10 cellular contexts compared by ENCODE assay signal in the genomic region with DNA sequence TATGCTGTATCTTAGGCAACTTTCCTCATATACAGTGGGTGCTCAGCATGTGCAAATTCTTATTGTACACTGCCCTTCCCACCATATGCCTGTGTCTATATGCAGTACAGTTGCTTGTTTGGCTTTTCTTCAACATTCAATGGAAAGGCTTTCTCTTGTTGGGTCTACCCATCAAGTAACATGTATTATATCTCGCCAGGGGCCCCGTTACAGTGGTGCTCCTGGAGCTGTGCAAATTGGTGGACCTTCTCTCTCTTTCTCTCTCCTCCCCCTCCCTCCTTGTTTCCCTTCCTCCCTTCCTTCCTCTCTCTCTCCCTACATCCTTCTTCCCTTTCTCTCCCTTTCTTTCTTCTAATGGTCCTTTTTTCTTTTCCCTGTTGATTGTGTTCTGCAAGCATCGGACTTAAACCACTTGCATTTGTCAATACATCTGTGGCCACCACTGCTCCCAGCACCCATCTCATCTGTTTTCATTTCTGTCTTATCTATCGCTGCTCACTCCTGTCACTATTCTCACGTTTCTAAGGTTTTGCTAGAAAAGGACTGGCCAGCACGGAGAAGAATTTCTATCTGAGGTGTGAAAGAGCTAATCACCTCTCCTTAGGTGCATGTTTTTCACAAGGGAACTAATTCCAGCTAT. TPM values are rescaled to one million over a fixed set of nuclear protein-coding genes. Genes with fewer than 3 reads are reported as not detected.
A peak's percentile ranks its signal among the peaks of the same experiment; 100 is the strongest.
DNase-seq lines count a peak whose midpoint lies in the region; TF ChIP-seq lines count a peak whose summit lies in the region.
"Had no signal": no experiment of that assay in that cellular context is flagged by ENCODE, and none has a peak within 500 bp of the region (broad histone marks: within the 10 kb centered on the region; RNA-seq: fewer than 3 reads in every experiment).

No MANE protein-coding gene starts in this region.

- peaks cover 57% of the 10 kb centered on the region for H3K79me2 ChIP-seq in OCI-LY3 (ENCODE audit: low read length)

- no peak for TF ChIP-seq POLR2A in stomach (IDR thresholded peaks at IDR 0.05)

- 68 to 81% (median 74%) methylated on average over 6 of the region's 6 CpGs for WGBS in stomach, 5 donors

- H3K4me3 ChIP-seq in OCI-LY3 (ENCODE audit: low read length) = no peak overlapping the region
- no peak overlapping the region for H3K4me3 ChIP-seq in stomach
- no peak overlapping the region for H3K4me3 ChIP-seq in dorsolateral prefrontal cortex

- no peak for TF ChIP-seq EP300 in stomach (IDR thresholded peaks at IDR 0.05)

- H2AFZ ChIP-seq in OCI-LY3 (ENCODE audit: low read depth, low read length) = no peak overlapping the region

- H3K4me1 Mint-ChIP-seq in activated T-cell treated with anti-CD3 and anti-CD28 coated beads, Interleukin-2, amount 50 U/mL, for 24 hours (ENCODE audit: low read depth) = peaks cover 96% of the 10 kb centered on the region
- peaks cover 49% of the 10 kb centered on the region for H3K4me1 Mint-ChIP-seq in endothelial cell (ENCODE audit: unreplicated experiment)

- no peak for TF ChIP-seq CTCF in OCI-LY3 (IDR thresholded peaks at IDR 0.05; ENCODE audit: low read depth, low read length)
- TF ChIP-seq CTCF in endothelial cell (IDR thresholded peaks at IDR 0.05; ENCODE audit: unreplicated experiment) = no peak
- TF ChIP-seq CTCF in stomach (IDR thresholded peaks at IDR 0.05) = no peak
- TF ChIP-seq CTCF in dorsolateral prefrontal cortex (IDR thresholded peaks at IDR 0.05 in 54 of 56, conservative IDR thresholded peaks at IDR 0.05 in 2 of 56; ENCODE audit: low read depth in 1 of 56, partially characterized antibody in 56 of 56) = no peak

- peaks cover 76% of the 10 kb centered on the region for H3K36me3 Mint-ChIP-seq in activated T-cell treated with anti-CD3 and anti-CD28 coated beads, Interleukin-2, amount 50 U/mL, for 24 hours (ENCODE audit: low read depth)
- H3K36me3 Mint-ChIP-seq in endothelial cell (ENCODE audit: low read depth, unreplicated experiment) = peaks cover 38% of the 10 kb centered on the region

- H3K9ac ChIP-seq in OCI-LY3 (ENCODE audit: low read length) = no peak overlapping the region

- H3K4me1 ChIP-seq in OCI-LY3 (ENCODE audit: low read length) (peaks cover 82% of the 10 kb centered on the region), stomach (peaks cover 39 to 100% (median 67%) of the 10 kb centered on the region in 4 donors)

- H3K9me3 Mint-ChIP-seq in activated T-cell treated with anti-CD3 and anti-CD28 coated beads, Interleukin-2, amount 50 U/mL, for 24 hours = no peaks in the 10 kb centered on the region
- H3K9me3 Mint-ChIP-seq in endothelial cell (ENCODE audit: unreplicated experiment) = no peaks in the 10 kb centered on the region

- no peaks in the 10 kb centered on the region for H4K20me1 ChIP-seq in OCI-LY3 (ENCODE audit: insufficient read depth, low read length)

- peak overlapping the region; percentile 96 for H3K27ac Mint-ChIP-seq in activated T-cell treated with anti-CD3 and anti-CD28 coated beads, Interleukin-2, amount 50 U/mL, for 24 hours
- peak overlapping the region; percentile 46 for H3K27ac Mint-ChIP-seq in endothelial cell (ENCODE audit: unreplicated experiment)

- H3K27ac ChIP-seq in OCI-LY3 (ENCODE audit: low read length) = no peak overlapping the region
- peak overlapping the region in 4 of 5 donors; percentile 1 to 73 (median 47) for H3K27ac ChIP-seq in stomach
- H3K27ac ChIP-seq in dorsolateral prefrontal cortex = peak overlapping the region in 4 of 59 donors; percentile 13 to 66 (median 41)

- H3K4me3 Mint-ChIP-seq in activated T-cell treated with anti-CD3 and anti-CD28 coated beads, Interleukin-2, amount 50 U/mL, for 24 hours = peak overlapping the region; percentile 23
- H3K4me3 Mint-ChIP-seq in endothelial cell (ENCODE audit: unreplicated experiment) = no peak overlapping the region

- peaks cover 17% of the 10 kb centered on the region for H3K27me3 ChIP-seq in OCI-LY3 (ENCODE audit: low read depth, low read length)
- no peaks in the 10 kb centered on the region for H3K27me3 ChIP-seq in stomach
- H3K27me3 ChIP-seq in dorsolateral prefrontal cortex = no peaks in the 10 kb centered on the region

- peaks cover 30% of the 10 kb centered on the region for H3K36me3 ChIP-seq in OCI-LY3 (replicated peaks; ENCODE audit: low read depth, low read length)
- H3K36me3 ChIP-seq in stomach = peaks cover 17 to 25% (median 21%) of the 10 kb centered on the region in 4 donors

- peak overlapping the region; percentile 54 for H3K4me2 ChIP-seq in OCI-LY3 (ENCODE audit: low read length)

- H3K9me3 ChIP-seq in OCI-LY3 (ENCODE audit: insufficient read depth, low read length) = no peaks in the 10 kb centered on the region
- no peaks in the 10 kb centered on the region for H3K9me3 ChIP-seq in stomach

- no peak for DNase-seq in activated T-cell treated with anti-CD3 and anti-CD28 coated beads, Interleukin-2, amount 50 U/mL, for 24 hours
- no peak for DNase-seq in activated T-cell treated with anti-CD3 and anti-CD28 coated beads, Interleukin-2, amount 50 U/mL, for 1 hour
- DNase-seq in endothelial cell (ENCODE audit: low spot score) (no peak), stomach (no peak), dorsolateral prefrontal cortex (no peak), SW480 (ENCODE audit: low spot score) (no peak), AG08396 (ENCODE audit: low spot score) (no peak)
- DNase-seq: KBM-7, RPMI8226 had no signal

- intact Hi-C loops in stomach (cut with DNase I; ENCODE audit: low total_unique reads) = no loop called here
- intact Hi-C loops in dorsolateral prefrontal cortex (cut with DNase I) = no loop called here

- H3K27me3 Mint-ChIP-seq in activated T-cell treated with anti-CD3 and anti-CD28 coated beads, Interleukin-2, amount 50 U/mL, for 24 hours = no peaks in the 10 kb centered on the region
- H3K27me3 Mint-ChIP-seq in endothelial cell (ENCODE audit: unreplicated experiment) = peaks cover 9% of the 10 kb centered on the region

RNA-seq across cellular contexts. Expression of a gene that starts 35.3 kb away (rescaled TPM):
- total RNA-seq in endothelial cell (ENCODE audit: unreplicated experiment) (68.7 TPM), stomach (100 to 1,000 TPM in 2 of 5 donors, 10 to 100 TPM in 3; 59.1 to 115 (median 89.3) TPM), dorsolateral prefrontal cortex (10 to 100 TPM in 113 of 120 experiments, 1 to 10 TPM in 7; 6.9 to 41.8 (median 15.9) TPM)
- 10 to 100 TPM; 13.7 to 44.1 (median 27.4) TPM for polyA plus RNA-seq in stomach
